ENCODE assay signal across 19 cellular contexts in genomic region chr9:131876486-131876885, GRCh38.
"Had no signal": no experiment of that assay in that cellular context is flagged by ENCODE, and none has a peak within 500 bp of the region (broad histone marks: within the 10 kb centered on the region; RNA-seq: fewer than 3 reads in every experiment).

No MANE protein-coding gene starts in this region.

- H3K27me3 Mint-ChIP-seq: effector memory CD8-positive, alpha-beta T cell; T-helper 17 cell had no signal

- H3K27me3 ChIP-seq: adrenal gland, body of pancreas, gastrocnemius medialis, sigmoid colon, thyroid gland, uterus had no signal

- H3K4me3 Mint-ChIP-seq: effector memory CD8-positive, alpha-beta T cell; neural crest cell; T-helper 17 cell had no signal

- ATAC-seq: body of pancreas, gastrocnemius medialis, left ventricle myocardium superior, T-helper 17 cell had no signal

- H3K36me3 ChIP-seq: adrenal gland, gastrocnemius medialis, thyroid gland, uterus had no signal

- H3K9me3 Mint-ChIP-seq: effector memory CD8-positive, alpha-beta T cell; neural crest cell had no signal

- DNase-seq: activated CD4-positive, alpha-beta T cell treated with anti-CD3 and anti-CD28 coated beads, Interleukin-2, amount 50 U/mL, for 48 hours; activated CD4-positive, CD25-positive, alpha-beta regulatory T cell; activated gamma-delta T cell treated with Interleukin-2 at 50 U/mL for 16 hours; adrenal gland; body of pancreas; central memory CD4-positive, alpha-beta T cell; cortex of kidney; effector memory CD8-positive, alpha-beta T cell; gastrocnemius medialis; left ventricle myocardium superior; mesenchymal stem cell; sigmoid colon; SK-N-SH; stimulated activated CD4-positive, alpha-beta T cell treated with anti-CD3 and anti-CD28 coated beads, Interleukin-4, amount 100 ng/mL, for 24 hours; T-helper 17 cell; thyroid gland; uterus had no signal

- H3K27ac ChIP-seq: adrenal gland, body of pancreas, epithelial cell of prostate, gastrocnemius medialis, sigmoid colon, thyroid gland, uterus had no signal

- H3K9me3 ChIP-seq: adrenal gland, body of pancreas, gastrocnemius medialis, sigmoid colon, SK-N-SH, thyroid gland, uterus had no signal

- H3K9ac ChIP-seq: SK-N-SH had no signal

- H3K4me2 ChIP-seq: SK-N-SH had no signal

- H3K4me3 ChIP-seq: adrenal gland, body of pancreas, gastrocnemius medialis, sigmoid colon, thyroid gland, uterus had no signal

- H3K27ac Mint-ChIP-seq: effector memory CD8-positive, alpha-beta T cell; T-helper 17 cell had no signal

- H3K9me2 ChIP-seq: SK-N-SH had no signal

- H3K4me1 ChIP-seq: adrenal gland, body of pancreas, gastrocnemius medialis, sigmoid colon, thyroid gland, uterus had no signal
